In genomic region chr19:45881082-45881908, GRCh38 we compare ENCODE assay signal across 17 cellular contexts. TPM values are rescaled to one million over a fixed set of nuclear protein-coding genes. Genes with fewer than 3 reads are reported as not detected.
DNase-seq lines count a peak whose midpoint lies in the region; ATAC-seq, FAIRE-seq and TF ChIP-seq lines count a peak whose summit lies in the region.
"Had no signal": no experiment of that assay in that cellular context is flagged by ENCODE, and none has a peak within 500 bp of the region (broad histone marks: within the 10 kb centered on the region; RNA-seq: fewer than 3 reads in every experiment).

No MANE protein-coding gene starts in this region.

- no peak for TF ChIP-seq CTCF in CD4-positive, alpha-beta T cell (IDR thresholded peaks at IDR 0.05)
- TF ChIP-seq CTCF in HEK293 (tag by site-specific recombination; IDR thresholded peaks at IDR 0.05) (no peak), K562 (IDR thresholded peaks at IDR 0.05 in 2 of 3, conservative IDR thresholded peaks at IDR 0.05 in 1 of 3; ENCODE audit: insufficient read depth in 2 of 3, low read depth in 1 of 3, low read length in 3 of 3) (no peak), mesothelial cell of epicardium (IDR thresholded peaks at IDR 0.05; ENCODE audit: unreplicated experiment) (no peak)

- BruUV-seq in K562 (replicated peaks; lab: Mats Ljungman, UMichigan): no TSS peak

- H3K36me3 ChIP-seq in HEK293 (ENCODE audit: control insufficient read depth in 2 of 2, insufficient read depth in 1 of 2, low read length in 2 of 2) (peaks cover 0 to 16% of the 10 kb centered on the region in 2 experiments; a peak in 1 of 3 replicates), K562 (ENCODE audit: control insufficient read depth, insufficient read depth, low read length) (peaks cover 13% of the 10 kb centered on the region; the same call in 1 of the 3 replicates)

- POLR2A ChIA-PET in CD4-positive, alpha-beta T cell (lab: Charles Lee): interaction anchor here (1.0 kb wide), 1 partner anchor 22 kb away, joined by 4 read pairs; no protein-coding TSS in a partner anchor
- POLR2A ChIA-PET in HEK293 (lab: Yijun Ruan, JAX): interaction anchor here (0.7 to 4.4 kb wide), 5 partner anchors 17 to 1427 kb away, joined by 3 to 39 read pairs (median 7); partner anchors contain the start of genes FOXA3, MYPOP and SYMPK
- POLR2A ChIA-PET in K562 (lab: Yijun Ruan, JAX): interaction anchor here (0.6 to 1.6 kb wide), 6 partner anchors 11 to 304 kb away, joined by 3 to 6 read pairs (median 3); partner anchors contain the start of gene SYMPK

- H3K4me1 ChIP-seq in HEK293 (ENCODE audit: control insufficient read depth, insufficient read depth, low read length) (peaks cover 13% of the 10 kb centered on the region), K562 (replicated peaks in 1 of 2; ENCODE audit: control insufficient read depth in 2 of 2, insufficient read depth in 2 of 2, low read length in 2 of 2) (peaks cover 45 to 78% of the 10 kb centered on the region in 2 experiments)

- H3K36me3 Mint-ChIP-seq in CD4-positive, alpha-beta T cell (ENCODE audit: low read depth): peaks cover 13% of the 10 kb centered on the region
- peaks cover 3% of the 10 kb centered on the region for H3K36me3 Mint-ChIP-seq in mesothelial cell of epicardium

- H3K9me3 Mint-ChIP-seq in CD4-positive, alpha-beta T cell: no peaks in the 10 kb centered on the region
- no peaks in the 10 kb centered on the region for H3K9me3 Mint-ChIP-seq in mesothelial cell of epicardium
- H3K9me3 Mint-ChIP-seq: IgD-negative memory B cell had no signal

- peaks cover 36% of the 10 kb centered on the region for H3K4me1 Mint-ChIP-seq in CD4-positive, alpha-beta T cell (ENCODE audit: low read depth)
- peaks cover 29% of the 10 kb centered on the region for H3K4me1 Mint-ChIP-seq in mesothelial cell of epicardium

- intact Hi-C loops in CD4-positive, alpha-beta T cell (cut with DNase I, micrococcal nuclease): no loop called here
- intact Hi-C loops in K562 (cut with micrococcal nuclease): no loop called here

- no peaks in the 10 kb centered on the region for H3K27me3 ChIP-seq in CD4-positive, alpha-beta T cell (ENCODE audit: control insufficient read depth, insufficient read depth, low read length)
- H3K27me3 ChIP-seq in K562 (ENCODE audit: control insufficient read depth in 2 of 2, insufficient read depth in 2 of 2, low read length in 2 of 2): no peaks in the 10 kb centered on the region
- H3K27me3 ChIP-seq: testis had no signal

- no peak for TF ChIP-seq RAD21 in K562 (CRISPR knock-in tag; conservative IDR thresholded peaks at IDR 0.05 in 1 of 2, IDR thresholded peaks at IDR 0.05 in 1 of 2)

- H3K4me3 Mint-ChIP-seq in CD4-positive, alpha-beta T cell: peak overlapping the region; percentile 18
- peak overlapping the region; percentile 5 for H3K4me3 Mint-ChIP-seq in mesothelial cell of epicardium

- 67% methylated on average over 10 of the region's 10 CpGs for WGBS in K562 (ENCODE audit: insufficient coverage, low coverage, missing lambda C conversion rate)

- no peak overlapping the region for H3K4me2 ChIP-seq in K562 (ENCODE audit: insufficient read depth, low read length)

- H3K27ac Mint-ChIP-seq in CD4-positive, alpha-beta T cell: no peak overlapping the region
- H3K27ac Mint-ChIP-seq in mesothelial cell of epicardium: peak overlapping the region; percentile 18

- H3K27me3 Mint-ChIP-seq in CD4-positive, alpha-beta T cell: peaks cover 21% of the 10 kb centered on the region
- H3K27me3 Mint-ChIP-seq in mesothelial cell of epicardium (ENCODE audit: low read depth): no peaks in the 10 kb centered on the region

- CTCF ChIA-PET in CD4-positive, alpha-beta T cell (lab: Charles Lee): interaction anchor here (1.6 to 1.9 kb wide), 3 partner anchors 17 to 64 kb away, joined by 5 to 14 read pairs (median 7); partner anchors contain the start of genes FOXA3 and SYMPK
- CTCF ChIA-PET in HEK293 (lab: Yijun Ruan, JAX): interaction anchor here (0.5 to 8.8 kb wide), 13 partner anchors 11 to 986 kb away, joined by 3 to 91 read pairs (median 6); partner anchors contain the start of genes FOXA3, MYPOP, SIX5 and SYMPK
- CTCF ChIA-PET in K562 (lab: Yijun Ruan, JAX; ENCODE audit: low intra/inter-chr PET ratio): interaction anchor here (3.3 to 4.9 kb wide), 2 partner anchors 17 to 64 kb away, joined by 56 to 102 read pairs; partner anchors contain the start of genes FOXA3 and SYMPK

- H3K9me3 ChIP-seq in CD4-positive, alpha-beta T cell (ENCODE audit: control insufficient read depth, low read length): no peaks in the 10 kb centered on the region
- no peaks in the 10 kb centered on the region for H3K9me3 ChIP-seq in HEK293 (ENCODE audit: control insufficient read depth, insufficient read depth, low read depth, low read length)
- no peaks in the 10 kb centered on the region for H3K9me3 ChIP-seq in K562 (replicated peaks; ENCODE audit: control insufficient read depth, insufficient read depth, low read depth, low read length)
- H3K9me3 ChIP-seq: testis had no signal

- no peak overlapping the region for H2AFZ ChIP-seq in K562 (ENCODE audit: low read depth, low read length)

- no peak for TF ChIP-seq POLR2A in K562 (conservative IDR thresholded peaks at IDR 0.05)

- no peak overlapping the region for H3K4me3 ChIP-seq in HEK293 (ENCODE audit: low read depth, low read length)
- H3K4me3 ChIP-seq in K562: no peak overlapping the region
- H3K4me3 ChIP-seq: testis had no signal

- no peak for TF ChIP-seq EP300 in K562 (IDR thresholded peaks at IDR 0.05; ENCODE audit: low read length)

- no peaks in the 10 kb centered on the region for H3K9me1 ChIP-seq in K562 (ENCODE audit: control insufficient read depth, insufficient read depth, low read length)

- no peaks in the 10 kb centered on the region for H4K20me1 ChIP-seq in K562 (replicated peaks; ENCODE audit: control insufficient read depth, insufficient read depth, low read length)

- in situ Hi-C loops in K562 (cut with MboI): no loop called here

- H3K79me2 ChIP-seq in K562 (ENCODE audit: control insufficient read depth, insufficient read depth, low read length): peaks cover 25% of the 10 kb centered on the region

- FAIRE-seq in K562 (lab: Jason Lieb, UNC): peak; percentile 46

- ATAC-seq in CD4-positive, alpha-beta T cell (ENCODE audit: poor library complexity): no peak
- ATAC-seq in K562 (no peak), HG03571 (IDR thresholded peaks at IDR 0.05; ENCODE audit: unreplicated experiment) (no peak)
- ATAC-seq: Right ventricle myocardium inferior had no signal

- H3K9ac ChIP-seq in K562 (ENCODE audit: insufficient read depth in 1 of 2, low read depth in 2 of 2, low read length in 2 of 2): peak overlapping the region in 1 of 2 experiments; percentile 89; a peak in 1 of 4 replicates

- DNase-seq in CD4-positive, alpha-beta T cell: no peak
- DNase-seq in K562 (ENCODE audit: extremely low read depth in 1 of 4, low spot score in 3 of 4) (no peak), mesothelial cell of epicardium (ENCODE audit: low spot score in 2 of 2, unreplicated experiment in 2 of 2) (no peak)
- no peak for DNase-seq in stimulated activated naive CD4-positive, alpha-beta T cell treated with Interleukin-2 at 50 U/mL for 16 hours (lab: John Stamatoyannopoulos, UW)
- DNase-seq in activated effector memory CD4-positive, alpha-beta T cell treated with anti-CD3 and anti-CD28 coated beads, Interleukin-2, amount 50 U/mL, for 16 hours: no peak
- DNase-seq in effector CD4-positive, alpha-beta T cell: no peak
- DNase-seq: activated CD4-positive, alpha-beta T cell treated with anti-CD3 and anti-CD28 coated beads, Interleukin-2, amount 50 U/mL, for 1 hour; activated T-cell treated with anti-CD3 and anti-CD28 coated beads, Interleukin-2, amount 50 U/mL, for 48 hours; DND-41; NCI-H1694; stimulated activated CD4-positive, alpha-beta T cell treated with anti-CD3 and anti-CD28 coated beads, Interleukin-15, amount 100 ng/mL, for 24 hours; testis had no signal

- no peak overlapping the region for H3K27ac ChIP-seq in CD4-positive, alpha-beta T cell (ENCODE audit: low read depth, low read length)
- H3K27ac ChIP-seq in HEK293 (ENCODE audit: extremely low read depth, low read depth, low read length): no peak overlapping the region
- no peak overlapping the region for H3K27ac ChIP-seq in K562 (ENCODE audit: extremely low read depth, low read depth, low read length)
- H3K27ac ChIP-seq: testis had no signal

RNA-seq across cellular contexts. Expression of gene IRF2BP1, which starts 4.6 kb away (rescaled TPM):
- 10 to 100 TPM; 21.0 to 21.6 TPM for total RNA-seq in CD4-positive, alpha-beta T cell
- total RNA-seq in K562 (2011; cell fraction: chromatin; rRNA removed; ENCODE audit: low replicate concordance): 2.2 and 10.2 TPM in 2 replicates
- total RNA-seq in K562 (2011; cell fraction: nucleolus; rRNA removed): 19.5 and 20.3 TPM in 2 replicates
- 5.5 and 7.2 TPM in 2 replicates for total RNA-seq in K562 (2011; cell fraction: nucleoplasm; rRNA removed)
- 32.2 and 38.8 TPM in 2 replicates for total RNA-seq in K562 (2014; rRNA removed)
- 2.6 and 2.8 TPM in 2 replicates for total RNA-seq in K562 (2014; rRNA removed; fragmentation: Illumina TruSeq; extraction: Trizol)
- total RNA-seq in K562 (2015; rRNA removed; fragmentation: Illumina TruSeq; extraction: Trizol): 8.4 and 9.5 TPM in 2 replicates
- total RNA-seq in K562 (2021): 35.0 and 35.9 TPM in 2 replicates
- polyA plus RNA-seq in K562 (2011; rRNA removed): 3.2 and 5.0 TPM in 2 replicates
- polyA plus RNA-seq in K562 (2011; cell fraction: cytosol; rRNA removed): 4.7 and 20.7 TPM in 2 replicates
- polyA plus RNA-seq in K562 (2011; cell fraction: nucleus; rRNA removed): 5.6 and 10.1 TPM in 2 replicates
- polyA plus RNA-seq in K562 (2012): 14.9 and 16.5 TPM in 2 replicates
- polyA plus RNA-seq in K562 (2014; fragmentation: Illumina TruSeq; extraction: Trizol): 3.5 and 8.6 TPM in 2 replicates
- polyA plus RNA-seq in K562 (2014; fragmentation: Nextera tagmentation; extraction: Ambion mirVana): under 1 TPM; 0.61 to 0.62 TPM
- polyA plus RNA-seq in K562 (2014; rRNA removed): 14.3 and 18.8 TPM in 2 replicates
- polyA minus RNA-seq in K562 (2011; rRNA and poly(A)+ RNA removed): 2.2 and 3.4 TPM in 2 replicates
- polyA minus RNA-seq in K562 (2011; cell fraction: cytosol; rRNA and poly(A)+ RNA removed): 12.9 and 19.5 TPM in 2 replicates
- polyA minus RNA-seq in K562 (2011; cell fraction: nucleus; rRNA and poly(A)+ RNA removed): 12.3 and 15.7 TPM in 2 replicates
- total RNA-seq in mesothelial cell of epicardium: 33.8 to 34.6 TPM (median 34.1 TPM) in 3 replicates

RNA-seq across cellular contexts. Expression of gene FOXA3, which starts 17.2 kb away (rescaled TPM):
- not detected for total RNA-seq in CD4-positive, alpha-beta T cell
- total RNA-seq in K562 (2011; cell fraction: chromatin; rRNA removed; ENCODE audit: low replicate concordance): 4.9 and 12.6 TPM in 2 replicates
- 8.7 and 8.8 TPM in 2 replicates for total RNA-seq in K562 (2011; cell fraction: nucleolus; rRNA removed)
- total RNA-seq in K562 (2011; cell fraction: nucleoplasm; rRNA removed): 7.4 and 7.8 TPM in 2 replicates
- 5.5 and 8.9 TPM in 2 replicates for total RNA-seq in K562 (2014; rRNA removed)
- 3.3 and 3.5 TPM in 2 replicates for total RNA-seq in K562 (2014; rRNA removed; fragmentation: Illumina TruSeq; extraction: Trizol)
- total RNA-seq in K562 (2015; rRNA removed; fragmentation: Illumina TruSeq; extraction: Trizol): 3.2 and 3.5 TPM in 2 replicates
- total RNA-seq in K562 (2021): 8.1 and 8.6 TPM in 2 replicates
- polyA plus RNA-seq in K562 (2011; rRNA removed): 10.7 and 15.5 TPM in 2 replicates
- 19.1 and 21.5 TPM in 2 replicates for polyA plus RNA-seq in K562 (2011; cell fraction: cytosol; rRNA removed)
- polyA plus RNA-seq in K562 (2011; cell fraction: nucleus; rRNA removed): 8.5 and 9.2 TPM in 2 replicates
- polyA plus RNA-seq in K562 (2012): 5.3 and 6.6 TPM in 2 replicates
- polyA plus RNA-seq in K562 (2014; fragmentation: Illumina TruSeq; extraction: Trizol): 4.7 and 6.1 TPM in 2 replicates
- polyA plus RNA-seq in K562 (2014; fragmentation: Nextera tagmentation; extraction: Ambion mirVana): 1 to 10 TPM; 1.3 to 1.5 TPM
- polyA plus RNA-seq in K562 (2014; rRNA removed): 5.0 and 6.7 TPM in 2 replicates
- 10.7 and 18.1 TPM in 2 replicates for polyA minus RNA-seq in K562 (2011; rRNA and poly(A)+ RNA removed)
- 4.2 and 7.2 TPM in 2 replicates for polyA minus RNA-seq in K562 (2011; cell fraction: cytosol; rRNA and poly(A)+ RNA removed)
- 3.0 and 3.4 TPM in 2 replicates for polyA minus RNA-seq in K562 (2011; cell fraction: nucleus; rRNA and poly(A)+ RNA removed)
- total RNA-seq in mesothelial cell of epicardium: not detected in 3 replicates
- total RNA-seq: posterior vena cava, Right ventricle myocardium inferior had no signal
- polyA plus RNA-seq: IgD-negative memory B cell had no signal

RNA-seq across cellular contexts. Expression of gene SYMPK, which starts 18.3 kb away (rescaled TPM):
- total RNA-seq in CD4-positive, alpha-beta T cell: 10 to 100 TPM; 63.3 to 65.0 TPM
- total RNA-seq in K562 (2011; cell fraction: chromatin; rRNA removed; ENCODE audit: low replicate concordance): 281 and 416 TPM in 2 replicates
- total RNA-seq in K562 (2011; cell fraction: nucleolus; rRNA removed): 171 and 172 TPM in 2 replicates
- total RNA-seq in K562 (2011; cell fraction: nucleoplasm; rRNA removed): 158 and 183 TPM in 2 replicates
- 58.4 and 60.4 TPM in 2 replicates for total RNA-seq in K562 (2014; rRNA removed)
- 26.4 and 31.4 TPM in 2 replicates for total RNA-seq in K562 (2014; rRNA removed; fragmentation: Illumina TruSeq; extraction: Trizol)
- 38.7 and 40.9 TPM in 2 replicates for total RNA-seq in K562 (2015; rRNA removed; fragmentation: Illumina TruSeq; extraction: Trizol)
- total RNA-seq in K562 (2021): 86.9 and 95.5 TPM in 2 replicates
- polyA plus RNA-seq in K562 (2011; rRNA removed): 80.3 and 101 TPM in 2 replicates
- 76.7 and 115 TPM in 2 replicates for polyA plus RNA-seq in K562 (2011; cell fraction: cytosol; rRNA removed)
- polyA plus RNA-seq in K562 (2011; cell fraction: nucleus; rRNA removed): 192 and 225 TPM in 2 replicates
- 73.1 and 85.2 TPM in 2 replicates for polyA plus RNA-seq in K562 (2012)
- 79.4 and 82.9 TPM in 2 replicates for polyA plus RNA-seq in K562 (2014; fragmentation: Illumina TruSeq; extraction: Trizol)
- polyA plus RNA-seq in K562 (2014; fragmentation: Nextera tagmentation; extraction: Ambion mirVana): under 1 TPM; 0.73 to 0.85 TPM
- 63.1 and 66.5 TPM in 2 replicates for polyA plus RNA-seq in K562 (2014; rRNA removed)
- polyA minus RNA-seq in K562 (2011; rRNA and poly(A)+ RNA removed): 96.1 and 136 TPM in 2 replicates
- polyA minus RNA-seq in K562 (2011; cell fraction: cytosol; rRNA and poly(A)+ RNA removed): 80.5 and 91.6 TPM in 2 replicates
- polyA minus RNA-seq in K562 (2011; cell fraction: nucleus; rRNA and poly(A)+ RNA removed): 37.0 and 46.3 TPM in 2 replicates
- total RNA-seq in mesothelial cell of epicardium: 89.3 to 93.4 TPM (median 92.6 TPM) in 3 replicates

RNA-seq across cellular contexts. Expression of gene MYPOP, which starts 21.1 kb away (rescaled TPM):
- total RNA-seq in CD4-positive, alpha-beta T cell: 1 to 10 TPM; 4.1 to 4.7 TPM
- total RNA-seq in K562 (2011; cell fraction: chromatin; rRNA removed; ENCODE audit: low replicate concordance): 2.2 and 5.3 TPM in 2 replicates
- 3.0 and 3.4 TPM in 2 replicates for total RNA-seq in K562 (2011; cell fraction: nucleolus; rRNA removed)
- 3.4 and 4.7 TPM in 2 replicates for total RNA-seq in K562 (2011; cell fraction: nucleoplasm; rRNA removed)
- total RNA-seq in K562 (2014; rRNA removed) (2.6 and 2.8 TPM in 2 replicates), K562 (2014; rRNA removed; fragmentation: Illumina TruSeq; extraction: Trizol) (0.61 and 0.80 TPM in 2 replicates), K562 (2015; rRNA removed; fragmentation: Illumina TruSeq; extraction: Trizol) (1.0 and 1.6 TPM in 2 replicates), K562 (2021) (7.4 and 7.6 TPM in 2 replicates), mesothelial cell of epicardium (10.4 to 11.5 TPM (median 10.9 TPM) in 3 replicates)
- polyA plus RNA-seq in K562 (2011; rRNA removed) (0.72 and 1.3 TPM in 2 replicates), K562 (2014; fragmentation: Illumina TruSeq; extraction: Trizol) (1.7 and 1.9 TPM in 2 replicates), K562 (2014; fragmentation: Nextera tagmentation; extraction: Ambion mirVana) (under 1 TPM; 0.32 to 0.34 TPM), K562 (2014; rRNA removed) (2.4 and 4.9 TPM in 2 replicates)
- polyA plus RNA-seq in K562 (2011; cell fraction: cytosol; rRNA removed): 1.5 and 2.2 TPM in 2 replicates
- polyA plus RNA-seq in K562 (2011; cell fraction: nucleus; rRNA removed): 2.9 and 5.2 TPM in 2 replicates
- 3.1 and 4.0 TPM in 2 replicates for polyA plus RNA-seq in K562 (2012)
- 0.28 and 0.33 TPM in 2 replicates for polyA minus RNA-seq in K562 (2011; rRNA and poly(A)+ RNA removed)
- polyA minus RNA-seq in K562 (2011; cell fraction: cytosol; rRNA and poly(A)+ RNA removed): 1.9 and 2.3 TPM in 2 replicates
- polyA minus RNA-seq in K562 (2011; cell fraction: nucleus; rRNA and poly(A)+ RNA removed): 0.94 and 1.3 TPM in 2 replicates

RNA-seq across cellular contexts. Expression of gene NANOS2, which starts 33.3 kb away (rescaled TPM):
- total RNA-seq in CD4-positive, alpha-beta T cell: not detected
- total RNA-seq in K562 (2011; cell fraction: chromatin; rRNA removed; ENCODE audit: low replicate concordance): not detected in 2 replicates
- total RNA-seq in K562 (2011; cell fraction: nucleolus; rRNA removed): not detected in 2 replicates
- total RNA-seq in K562 (2011; cell fraction: nucleoplasm; rRNA removed): not detected in 2 replicates
- 0.08 TPM in 1 of 2 replicates, not detected in the other for total RNA-seq in K562 (2014; rRNA removed)
- not detected in 2 replicates for total RNA-seq in K562 (2014; rRNA removed; fragmentation: Illumina TruSeq; extraction: Trizol)
- total RNA-seq in K562 (2015; rRNA removed; fragmentation: Illumina TruSeq; extraction: Trizol): not detected in 2 replicates
- total RNA-seq in K562 (2021): not detected in 2 replicates
- not detected in 2 replicates for polyA plus RNA-seq in K562 (2011; rRNA removed)
- polyA plus RNA-seq in K562 (2011; cell fraction: cytosol; rRNA removed): not detected in 2 replicates
- not detected in 2 replicates for polyA plus RNA-seq in K562 (2011; cell fraction: nucleus; rRNA removed)
- not detected in 2 replicates for polyA plus RNA-seq in K562 (2012)
- not detected in 2 replicates for polyA plus RNA-seq in K562 (2014; fragmentation: Illumina TruSeq; extraction: Trizol)
- not detected for polyA plus RNA-seq in K562 (2014; fragmentation: Nextera tagmentation; extraction: Ambion mirVana)
- not detected in 2 replicates for polyA plus RNA-seq in K562 (2014; rRNA removed)
- not detected in 2 replicates for polyA minus RNA-seq in K562 (2011; rRNA and poly(A)+ RNA removed)
- not detected in 2 replicates for polyA minus RNA-seq in K562 (2011; cell fraction: cytosol; rRNA and poly(A)+ RNA removed)
- not detected in 2 replicates for polyA minus RNA-seq in K562 (2011; cell fraction: nucleus; rRNA and poly(A)+ RNA removed)
- not detected in 3 replicates for total RNA-seq in mesothelial cell of epicardium
- total RNA-seq: posterior vena cava, Right ventricle myocardium inferior had no signal
- polyA plus RNA-seq: IgD-negative memory B cell had no signal
